In genomic region chr7:30224511-30225031, GRCh38 we compare ENCODE assay signal across 8 cellular contexts. TPM values are rescaled to one million over a fixed set of nuclear protein-coding genes. Genes with fewer than 3 reads are reported as not detected.
A peak's percentile ranks its signal among the peaks of the same experiment; 100 is the strongest.
DNase-seq lines count a peak whose midpoint lies in the region; ATAC-seq lines count a peak whose summit lies in the region.

No MANE protein-coding gene starts in this region.

- peaks cover 9% of the 10 kb centered on the region for H3K27me3 Mint-ChIP-seq in activated T-helper 1 cell treated with anti-CD3 and anti-CD28 coated beads, Interleukin-12 subunit alpha, Interleukin-12 subunit beta, Interleukin-2, Interleukin-4 antibody, amounts not matched to agents 30 ng/mL and 10 ng/mL and 1 ng/mL, durations not matched to agents 14 hours and 24 hours and 36 hours (ENCODE audit: insufficient read depth)

- peaks cover 16 to 72% (median 43%) of the 10 kb centered on the region in 10 experiments for H3K4me1 ChIP-seq in BLaER1 treated with 17β-estradiol and CSF1 and Interleukin-3, amounts not matched to agents 10 nM and 100 nM
- peaks cover 5% of the 10 kb centered on the region for H3K4me1 ChIP-seq in right cardiac atrium (ENCODE audit: control insufficient read depth, insufficient read depth, low read length)

- no peaks in the 10 kb centered on the region for H3K36me3 ChIP-seq in BLaER1 treated with 17β-estradiol and CSF1 and Interleukin-3, amounts not matched to agents 10 nM and 100 nM

- H3K4me2 ChIP-seq in BLaER1 treated with 17β-estradiol and CSF1 and Interleukin-3, amounts not matched to agents 10 nM and 100 nM: peak overlapping the region in 8 of 11 experiments; percentile 67 to 95 (median 76); a peak in 14 of 22 replicates

- H3K9ac ChIP-seq in BLaER1 treated with 17β-estradiol and CSF1 and Interleukin-3, amounts not matched to agents 10 nM and 100 nM: peak overlapping the region in 4 of 11 experiments; percentile 4 to 63 (median 53); a peak in 7 of 22 replicates

- peak overlapping the region in 10 of 11 experiments; percentile 28 to 82 (median 76); a peak in 17 of 22 replicates for H3K27ac ChIP-seq in BLaER1 treated with 17β-estradiol and CSF1 and Interleukin-3, amounts not matched to agents 10 nM and 100 nM
- no peak overlapping the region for H3K27ac ChIP-seq in right cardiac atrium (ENCODE audit: low read length)

- H3K4me3 Mint-ChIP-seq in activated T-helper 1 cell treated with anti-CD3 and anti-CD28 coated beads, Interleukin-12 subunit alpha, Interleukin-12 subunit beta, Interleukin-2, Interleukin-4 antibody, amounts not matched to agents 30 ng/mL and 10 ng/mL and 1 ng/mL, durations not matched to agents 14 hours and 24 hours and 36 hours: no peak overlapping the region

- H3K4me1 Mint-ChIP-seq in activated T-helper 1 cell treated with anti-CD3 and anti-CD28 coated beads, Interleukin-12 subunit alpha, Interleukin-12 subunit beta, Interleukin-2, Interleukin-4 antibody, amounts not matched to agents 30 ng/mL and 10 ng/mL and 1 ng/mL, durations not matched to agents 14 hours and 24 hours and 36 hours (ENCODE audit: low read depth): peaks cover 5% of the 10 kb centered on the region

- H4K20me1 ChIP-seq in BLaER1 treated with 17β-estradiol and CSF1 and Interleukin-3, amounts not matched to agents 10 nM and 100 nM: no peaks in the 10 kb centered on the region

- WGBS in right cardiac atrium: 91% methylated on average over 2 of the region's 2 CpGs

- H3K9me3 Mint-ChIP-seq in activated T-helper 1 cell treated with anti-CD3 and anti-CD28 coated beads, Interleukin-12 subunit alpha, Interleukin-12 subunit beta, Interleukin-2, Interleukin-4 antibody, amounts not matched to agents 30 ng/mL and 10 ng/mL and 1 ng/mL, durations not matched to agents 14 hours and 24 hours and 36 hours: no peaks in the 10 kb centered on the region

- H3K27me3 ChIP-seq in BLaER1 treated with 17β-estradiol and CSF1 and Interleukin-3, amounts not matched to agents 10 nM and 100 nM: no peaks in the 10 kb centered on the region
- no peaks in the 10 kb centered on the region for H3K27me3 ChIP-seq in right cardiac atrium (ENCODE audit: control insufficient read depth, insufficient read depth)

- H3K4me3 ChIP-seq in BLaER1 treated with 17β-estradiol and CSF1 and Interleukin-3, amounts not matched to agents 10 nM and 100 nM: 0 out of 20 replicates have a peak overlapping the region, but pooled peaks of 2 of the 10 experiments have one; percentile 3 to 7
- H3K4me3 ChIP-seq in right cardiac atrium (ENCODE audit: low read length): no peak overlapping the region

- peak; percentile 56 for ATAC-seq in HG02588 (IDR thresholded peaks at IDR 0.05; ENCODE audit: unreplicated experiment)
- ATAC-seq in right cardiac atrium: peak; percentile 40 to 47

- in situ Hi-C loops in SK-MEL-5 (cut with HindIII; ENCODE audit: low pct_unique_long_range_greater_than_20kb, low sequenced_read_pairs): no loop called here

- no peaks in the 10 kb centered on the region for H3K36me3 Mint-ChIP-seq in activated T-helper 1 cell treated with anti-CD3 and anti-CD28 coated beads, Interleukin-12 subunit alpha, Interleukin-12 subunit beta, Interleukin-2, Interleukin-4 antibody, amounts not matched to agents 30 ng/mL and 10 ng/mL and 1 ng/mL, durations not matched to agents 14 hours and 24 hours and 36 hours (ENCODE audit: low read depth)

- DNase-seq in SK-MEL-5 (ENCODE audit: low read depth, low spot score) (peak; percentile 45), right cardiac atrium (no peak), COLO668 (lab: John Stamatoyannopoulos, UW; ENCODE audit: unreplicated experiment) (no peak), NCI-H345 (lab: John Stamatoyannopoulos, UW) (no peak)
- DNase-seq in activated T-helper 1 cell treated with anti-CD3 and anti-CD28 coated beads, Interleukin-12 subunit alpha, Interleukin-12 subunit beta, Interleukin-2, Interleukin-4 antibody, amounts not matched to agents 30 ng/mL and 10 ng/mL and 1 ng/mL, durations not matched to agents 14 hours and 24 hours and 36 hours (ENCODE audit: low spot score): no peak
- no peak for DNase-seq in central memory CD4-positive, alpha-beta T cell

- intact Hi-C loops in right cardiac atrium (cut with DNase I): no loop called here
- intact Hi-C loops in activated T-helper 1 cell treated with anti-CD3 and anti-CD28 coated beads, Interleukin-12 subunit alpha, Interleukin-12 subunit beta, Interleukin-2, Interleukin-4 antibody, amounts not matched to agents 30 ng/mL and 10 ng/mL and 1 ng/mL, durations not matched to agents 14 hours and 24 hours and 36 hours (cut with micrococcal nuclease): no loop called here

- H3K9me3 ChIP-seq in BLaER1 treated with 17β-estradiol and CSF1 and Interleukin-3, amounts not matched to agents 10 nM and 100 nM (replicated peaks in 1 of 11): peaks cover 0 to 24% (median 12%) of the 10 kb centered on the region in 11 experiments; a peak in 10 of 22 replicates
- H3K9me3 ChIP-seq in right cardiac atrium (ENCODE audit: control insufficient read depth, low read length): no peaks in the 10 kb centered on the region

- no peak overlapping the region for H3K27ac Mint-ChIP-seq in activated T-helper 1 cell treated with anti-CD3 and anti-CD28 coated beads, Interleukin-12 subunit alpha, Interleukin-12 subunit beta, Interleukin-2, Interleukin-4 antibody, amounts not matched to agents 30 ng/mL and 10 ng/mL and 1 ng/mL, durations not matched to agents 14 hours and 24 hours and 36 hours

RNA-seq across cellular contexts. Expression of gene ZNRF2, which starts 59.8 kb away (rescaled TPM):
- 27.8 and 34.7 TPM in 2 replicates for total RNA-seq in SK-MEL-5 (2014; rRNA removed; shearing (Covaris generic))
- polyA plus RNA-seq in SK-MEL-5 (2015; cell fraction: cytosol; rRNA removed): 18.0 and 20.4 TPM in 2 replicates
- polyA plus RNA-seq in SK-MEL-5 (2015; cell fraction: nucleus; rRNA removed): 16.1 and 16.2 TPM in 2 replicates
- 1 to 10 TPM; 5.8 to 8.5 (median 7.0) TPM for total RNA-seq in right cardiac atrium
- polyA plus RNA-seq in right cardiac atrium: 2.5 TPM
- total RNA-seq in activated T-helper 1 cell treated with anti-CD3 and anti-CD28 coated beads, Interleukin-12 subunit alpha, Interleukin-12 subunit beta, Interleukin-2, Interleukin-4 antibody, amounts not matched to agents 30 ng/mL and 10 ng/mL and 1 ng/mL, durations not matched to agents 14 hours and 24 hours and 36 hours: 8.4 and 9.3 TPM in 2 replicates
